In the genomic region with DNA sequence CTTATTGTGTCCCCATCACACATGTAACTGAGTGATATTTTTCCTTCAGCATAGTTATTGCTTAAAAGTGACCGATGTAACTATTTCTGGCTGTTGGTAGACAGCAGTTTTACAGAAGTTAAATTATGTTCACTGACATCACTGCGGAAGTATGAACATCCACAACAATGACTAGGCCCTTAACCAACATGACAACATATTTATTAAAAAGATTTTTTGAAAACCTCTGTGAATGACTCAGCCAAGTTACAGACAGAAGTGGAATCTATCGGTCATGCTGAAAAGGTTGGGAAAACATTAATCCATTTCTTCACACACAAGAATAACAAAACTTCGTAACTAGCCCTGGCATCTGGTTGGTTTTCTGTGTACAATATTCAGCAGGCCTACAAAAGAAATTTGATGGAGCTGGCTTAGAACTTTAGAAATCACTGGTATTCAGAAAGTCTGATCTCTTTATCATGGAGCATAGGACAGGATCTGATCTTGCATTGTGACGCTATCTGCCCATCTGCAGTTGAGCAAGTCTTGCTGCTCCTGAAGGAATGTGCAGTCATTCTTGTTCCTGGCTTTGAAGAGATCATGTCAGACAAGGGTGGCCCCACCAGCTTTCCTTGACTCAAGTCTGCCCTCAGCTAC, we compare ENCODE assay signal across 10 cellular contexts. TPM values are rescaled to one million over a fixed set of nuclear protein-coding genes. Genes with fewer than 3 reads are reported as not detected.
DNase-seq lines count a peak whose midpoint lies in the region; ATAC-seq, FAIRE-seq and TF ChIP-seq lines count a peak whose summit lies in the region.
"Had no signal": no experiment of that assay in that cellular context is flagged by ENCODE, and none has a peak within 500 bp of the region (broad histone marks: within the 10 kb centered on the region; RNA-seq: fewer than 3 reads in every experiment).

No MANE protein-coding gene starts in this region.

- peak overlapping the region; percentile 9; the same call in 2 of the 3 replicates for H3K4me3 ChIP-seq in A549
- no peak overlapping the region for H3K4me3 ChIP-seq in MG63
- H3K4me3 ChIP-seq in mucosa of rectum (ENCODE audit: low read length in 2 of 2), result no peak overlapping the region
- H3K4me3 ChIP-seq in testis, result no peak overlapping the region

- under 1% methylated on average over 5 of the region's 5 CpGs for WGBS in A549 (ENCODE audit: missing lambda C conversion rate)
- WGBS in testis, 2 donors, result 89 to 93% methylated on average over 5 of the region's 5 CpGs

- ATAC-seq in A549 (peak; percentile 57 to 62), GM21576 (IDR thresholded peaks at IDR 0.05; ENCODE audit: unreplicated experiment) (no peak)

- TF ChIP-seq POLR2A in A549 (IDR thresholded peaks at IDR 0.05; ENCODE audit: low read length) (no peak), testis (IDR thresholded peaks at IDR 0.05) (no peak)

- peak overlapping the region; percentile 99 for H3K27ac Mint-ChIP-seq in chondrocyte (ENCODE audit: unreplicated experiment)
- H3K27ac Mint-ChIP-seq: CD4-positive, CD25-positive, alpha-beta regulatory T cell; IgD-negative memory B cell had no signal

- H3K9ac ChIP-seq in mucosa of rectum (ENCODE audit: low read depth in 1 of 2, low read length in 2 of 2), result no peak overlapping the region

- CTCF ChIA-PET in A549 (lab: Yijun Ruan, JAX), result interaction anchor here (0.8 kb wide), 2 partner anchors 64 to 134 kb away, joined by 3 to 4 read pairs; no protein-coding TSS in a partner anchor

- peak; percentile 97 for FAIRE-seq in A549 (lab: Jason Lieb, UNC)

- TF ChIP-seq RAD21 in A549 (conservative IDR thresholded peaks at IDR 0.05 in 1 of 2, IDR thresholded peaks at IDR 0.05 in 1 of 2), result 0 out of 5 replicates have a peak, but pooled peaks of 1 of the 2 experiments have one; percentile 10

- H3K4me1 Mint-ChIP-seq in chondrocyte (ENCODE audit: low read depth), result peaks cover 78% of the 10 kb centered on the region

- H3K9me3 ChIP-seq in A549 (no peaks in the 10 kb centered on the region), MG63 (no peaks in the 10 kb centered on the region), mucosa of rectum (ENCODE audit: control insufficient read depth in 2 of 2, low read length in 2 of 2) (no peaks in the 10 kb centered on the region), testis (no peaks in the 10 kb centered on the region)

- intact Hi-C loops in testis (cut with DNase I; ENCODE audit: low total_unique reads), result no loop called here

- no peaks in the 10 kb centered on the region for H3K27me3 ChIP-seq in MG63
- no peaks in the 10 kb centered on the region for H3K27me3 ChIP-seq in mucosa of rectum (ENCODE audit: control insufficient read depth in 2 of 2, insufficient read depth in 2 of 2, low read length in 2 of 2)
- no peaks in the 10 kb centered on the region for H3K27me3 ChIP-seq in testis

- TF ChIP-seq CTCF in A549 (IDR thresholded peaks at IDR 0.05) (no peak), chondrocyte (IDR thresholded peaks at IDR 0.05) (peak; percentile 8), testis (IDR thresholded peaks at IDR 0.05) (no peak)

- H3K27me3 Mint-ChIP-seq in chondrocyte (ENCODE audit: low read depth), result no peaks in the 10 kb centered on the region

- peak overlapping the region; percentile 33 for H3K4me3 Mint-ChIP-seq in chondrocyte (ENCODE audit: unreplicated experiment)

- H3K27ac ChIP-seq in A549, result peak overlapping the region; percentile 90 to 97
- peak overlapping the region; percentile 21 to 25 for H3K27ac ChIP-seq in mucosa of rectum (ENCODE audit: low read depth in 2 of 2, low read length in 2 of 2)
- no peak overlapping the region for H3K27ac ChIP-seq in testis

- H3K4me1 ChIP-seq in A549 (peaks cover 81% of the 10 kb centered on the region), mucosa of rectum (ENCODE audit: control insufficient read depth in 2 of 2, insufficient read depth in 2 of 2, low read length in 2 of 2) (peaks cover 8% of the 10 kb centered on the region in 2 donors), testis (peaks cover 11% of the 10 kb centered on the region)

- peak; percentile 75 to 89; a peak in 3 of 5 replicates for TF ChIP-seq EP300 in A549 (IDR thresholded peaks at IDR 0.05)

- H3K9me3 Mint-ChIP-seq in chondrocyte (ENCODE audit: low read depth), result no peaks in the 10 kb centered on the region

- DNase-seq in A549 (ENCODE audit: low read depth in 1 of 2, low spot score in 1 of 2), result peak; percentile 50 to 95
- DNase-seq in MG63, result peak; percentile 12
- no peak for DNase-seq in chondrocyte (ENCODE audit: low spot score)
- DNase-seq in testis, result no peak
- no peak for DNase-seq in activated CD4-positive, alpha-beta T cell treated with anti-CD3 and anti-CD28 coated beads, Interleukin-2, amount 50 U/mL, for 1 hour
- no peak for DNase-seq in medulla oblongata (ENCODE audit: extremely low spot score)
- DNase-seq: CD4-positive, CD25-positive, alpha-beta regulatory T cell had no signal

- peak overlapping the region; percentile 87 for H3K4me2 ChIP-seq in A549

- H3K36me3 ChIP-seq in MG63 (no peaks in the 10 kb centered on the region), mucosa of rectum (ENCODE audit: control insufficient read depth in 2 of 2, insufficient read depth in 2 of 2, low read length in 2 of 2) (no peaks in the 10 kb centered on the region), testis (ENCODE audit: low read depth, missing control alignments) (no peaks in the 10 kb centered on the region)

- POLR2A ChIA-PET in A549 (lab: Yijun Ruan, JAX), result interaction anchor here (0.7 to 1.0 kb wide), 3 partner anchors 10 to 766 kb away, joined by 3 read pairs; no protein-coding TSS in a partner anchor

- H3K36me3 Mint-ChIP-seq in chondrocyte (ENCODE audit: low read depth), result no peaks in the 10 kb centered on the region
- H3K36me3 Mint-ChIP-seq: CD4-positive, CD25-positive, alpha-beta regulatory T cell; IgD-negative memory B cell had no signal

TF ChIP-seq in A549, 52 proteins besides CTCF, POLR2A, EP300 and RAD21 (continues in another document):
- TF ChIP-seq, protein P1, sequence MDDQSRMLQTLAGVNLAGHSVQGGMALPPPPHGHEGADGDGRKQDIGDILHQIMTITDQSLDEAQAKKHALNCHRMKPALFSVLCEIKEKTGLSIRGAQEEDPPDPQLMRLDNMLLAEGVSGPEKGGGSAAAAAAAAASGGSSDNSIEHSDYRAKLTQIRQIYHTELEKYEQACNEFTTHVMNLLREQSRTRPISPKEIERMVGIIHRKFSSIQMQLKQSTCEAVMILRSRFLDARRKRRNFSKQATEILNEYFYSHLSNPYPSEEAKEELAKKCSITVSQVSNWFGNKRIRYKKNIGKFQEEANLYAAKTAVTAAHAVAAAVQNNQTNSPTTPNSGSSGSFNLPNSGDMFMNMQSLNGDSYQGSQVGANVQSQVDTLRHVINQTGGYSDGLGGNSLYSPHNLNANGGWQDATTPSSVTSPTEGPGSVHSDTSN (IDR thresholded peaks at IDR 0.05), result no peak
- TF ChIP-seq ESRRA (IDR thresholded peaks at IDR 0.05; ENCODE audit: borderline replicate concordance, low read length) (no peak), MYC (IDR thresholded peaks at IDR 0.05; ENCODE audit: borderline replicate concordance, low read length) (no peak), ZNF302 (CRISPR knock-in tag; IDR thresholded peaks at IDR 0.05) (peak; percentile 46; the same call in 1 of the 2 replicates), CBX8 (IDR thresholded peaks at IDR 0.05) (no peak), TFCP2L1 (CRISPR knock-in tag; IDR thresholded peaks at IDR 0.05) (no peak), ZFP36 (IDR thresholded peaks at IDR 0.05; ENCODE audit: borderline replicate concordance, partially characterized antibody) (no peak), RARB (CRISPR knock-in tag; IDR thresholded peaks at IDR 0.05) (no peak), ZSCAN20 (CRISPR knock-in tag; IDR thresholded peaks at IDR 0.05) (no peak), CHD4 (IDR thresholded peaks at IDR 0.05; ENCODE audit: borderline replicate concordance) (no peak), MAFK (IDR thresholded peaks at IDR 0.05; ENCODE audit: partially characterized antibody) (peak; percentile 84), HOXB5 (CRISPR knock-in tag; IDR thresholded peaks at IDR 0.05) (peak; percentile 22; the same call in 1 of the 2 replicates), REST (IDR thresholded peaks at IDR 0.05) (no peak), NFE2L2 (conservative IDR thresholded peaks at IDR 0.05; ENCODE audit: low read length) (peak; percentile 54; the same call in 1 of the 2 replicates), TP53 (CRISPR knock-in tag; IDR thresholded peaks at IDR 0.05) (no peak)

RNA-seq across cellular contexts. Expression of gene GLIS3, which starts 6.5 kb away (rescaled TPM):
- polyA plus RNA-seq in A549 (2011; rRNA removed) (14.1 and 28.1 TPM in 2 replicates), A549 (2017; fragmentation: RNase III; extraction: RNeasy Plus Mini Kit Qiagen cat#74134 plus additional on column Dnase treatment) (14.2 to 15.2 TPM (median 14.3 TPM) in 3 replicates), testis (ENCODE audit: insufficient read depth, low read depth, low replicate concordance) (12.4 TPM)
- 5.7 and 7.2 TPM in 2 replicates for polyA plus RNA-seq in A549 (2012; cell fraction: cytosol; rRNA removed)
- 9.2 and 14.5 TPM in 2 replicates for polyA plus RNA-seq in A549 (2012; cell fraction: nucleus; rRNA removed)
- polyA minus RNA-seq in A549 (2011; rRNA and poly(A)+ RNA removed), result 270 and 286 TPM in 2 replicates
- total RNA-seq in MG63 (2014; rRNA removed; shearing (Covaris generic); ENCODE audit: low replicate concordance), result 0.30 and 3.1 TPM in 2 replicates
- total RNA-seq in chondrocyte (21.2 to 28.4 TPM (median 27.9 TPM) in 3 replicates), testis (10 to 100 TPM; 30.4 to 36.1 TPM)
- polyA plus RNA-seq: IgD-negative memory B cell had no signal

Comparison
In these comparisons a context has a peak if more than half of its experiments do, and no peak if none do; other contexts are left out.
1. DNase-seq: peak in A549 (2 of 2) and MG63 (single experiment); none in chondrocyte (single experiment), testis (single experiment), activated CD4-positive, alpha-beta T cell treated with anti-CD3 and anti-CD28 coated beads, Interleukin-2, amount 50 U/mL, for 1 hour (single experiment) and medulla oblongata (single experiment).
2. H3K27ac ChIP-seq: peak in A549 (2 of 2) and mucosa of rectum (2 of 2); none in testis (0 of 2).